ENCODE assay signal across 9 cellular contexts in the genomic region with DNA sequence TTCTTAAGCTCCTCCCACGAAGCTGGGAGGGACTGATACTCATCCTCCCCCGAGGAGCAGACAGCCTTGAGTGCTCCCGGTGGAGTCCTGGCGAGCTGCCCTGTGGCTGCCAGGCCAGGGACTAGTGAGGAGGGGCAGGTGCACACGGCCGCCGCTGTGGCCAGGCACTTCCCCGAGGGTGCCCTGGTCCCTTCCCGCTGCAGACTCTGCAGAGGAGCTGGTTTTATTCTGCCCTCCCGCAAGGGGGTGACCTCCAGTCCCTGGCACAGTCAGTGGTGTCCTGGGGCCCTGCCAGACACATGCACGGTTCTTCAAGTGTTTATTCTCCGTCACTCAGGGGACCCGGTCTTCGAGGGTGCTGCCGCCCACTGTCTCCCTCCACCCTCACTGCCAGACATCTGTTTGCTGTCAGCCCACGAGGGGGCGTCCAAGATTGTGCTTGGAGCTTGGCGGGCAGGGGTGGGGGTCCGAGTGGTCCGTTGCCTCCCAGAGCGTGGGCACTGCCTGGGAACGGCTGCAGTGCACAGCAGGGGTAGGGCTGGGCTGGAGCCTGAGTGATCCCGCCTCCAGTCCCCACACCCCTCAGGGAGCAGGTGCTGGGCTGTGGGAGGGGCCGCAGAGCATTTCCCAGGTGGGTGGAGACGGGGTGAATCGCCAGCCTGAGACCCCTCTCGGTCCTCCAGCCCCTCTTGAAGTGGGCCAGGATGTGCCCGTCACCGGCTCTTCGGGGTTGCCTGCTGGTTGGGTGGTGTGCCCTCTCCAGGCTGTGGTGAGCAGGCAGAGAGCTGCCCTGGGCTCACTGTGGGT. TPM values are rescaled to one million over a fixed set of nuclear protein-coding genes. Genes with fewer than 3 reads are reported as not detected.
A peak's percentile ranks its signal among the peaks of the same experiment; 100 is the strongest.
DNase-seq lines count a peak whose midpoint lies in the region; ATAC-seq, FAIRE-seq and TF ChIP-seq lines count a peak whose summit lies in the region.
"Had no signal": no experiment of that assay in that cellular context is flagged by ENCODE, and none has a peak within 500 bp of the region (broad histone marks: within the 10 kb centered on the region; RNA-seq: fewer than 3 reads in every experiment).

No MANE protein-coding gene starts in this region.

- H2BK5ac ChIP-seq in mesenchymal stem cell (ENCODE audit: low read depth, low read length, poor library complexity, severe bottlenecking): no peak overlapping the region

- H3K4me3 ChIP-seq in MG63 (no peak overlapping the region), bronchial epithelial cell (ENCODE audit: low read depth, low read length) (no peak overlapping the region), mesenchymal stem cell (ENCODE audit: insufficient read depth in 1 of 2, low read depth in 1 of 2, low read length in 2 of 2) (no peak overlapping the region)
- H3K4me3 ChIP-seq: skin epidermis had no signal

- H2BK15ac ChIP-seq in mesenchymal stem cell (ENCODE audit: low read depth, poor library complexity, severe bottlenecking): no peak overlapping the region

- no peak overlapping the region for H3K4me2 ChIP-seq in mesenchymal stem cell (ENCODE audit: low read length, poor library complexity, severe bottlenecking)

- H3K4me1 ChIP-seq in mesenchymal stem cell (ENCODE audit: control insufficient read depth, insufficient read depth, low read depth, low read length): peaks cover 35% of the 10 kb centered on the region

- H3K27ac ChIP-seq in mesenchymal stem cell (ENCODE audit: low read length, poor library complexity, severe bottlenecking): no peak overlapping the region
- H3K27ac ChIP-seq: skin epidermis had no signal

- no peak for FAIRE-seq in bronchial epithelial cell (lab: Jason Lieb, UNC)

- no peak overlapping the region for H4K91ac ChIP-seq in mesenchymal stem cell (ENCODE audit: low read length)

- no peak overlapping the region for H2AFZ ChIP-seq in mesenchymal stem cell (ENCODE audit: low read depth, low read length)

- no peak overlapping the region for H2BK12ac ChIP-seq in mesenchymal stem cell (ENCODE audit: low read length in 2 of 2)

- no peak overlapping the region for H3K23ac ChIP-seq in mesenchymal stem cell (ENCODE audit: low read length in 2 of 2)

- H2AK5ac ChIP-seq in mesenchymal stem cell (ENCODE audit: low read length, severe bottlenecking): no peak overlapping the region

- no peak overlapping the region for H4K8ac ChIP-seq in mesenchymal stem cell (ENCODE audit: low read length)

- TF ChIP-seq POLR2A in GM18505 (IDR thresholded peaks at IDR 0.05; ENCODE audit: borderline replicate concordance, extremely low read depth, insufficient read depth, insufficient read length): no peak

- in situ Hi-C loops in SK-MEL-5 (cut with HindIII; ENCODE audit: low pct_unique_long_range_greater_than_20kb, low sequenced_read_pairs): no loop called here

- no peak overlapping the region for H3K9ac ChIP-seq in mesenchymal stem cell (ENCODE audit: low read length)

- peak; percentile 22 for DNase-seq in EL
- DNase-seq in MG63: peak; percentile 42
- peak; percentile 50 for DNase-seq in SK-MEL-5 (ENCODE audit: low read depth, low spot score)
- DNase-seq in bronchial epithelial cell (ENCODE audit: low read depth): no peak
- DNase-seq in mesenchymal stem cell: peak; percentile 30
- no peak for DNase-seq in NOMO-1 treated with DMSO at 0.1 percent for 48 hours (lab: John Stamatoyannopoulos, UW; ENCODE audit: unreplicated experiment)

- 18% methylated on average over 27 of the region's 30 CpGs for WGBS in mesenchymal stem cell

- H3K14ac ChIP-seq in mesenchymal stem cell (ENCODE audit: low read length in 2 of 2): no peak overlapping the region

- H3K4ac ChIP-seq in mesenchymal stem cell (ENCODE audit: low read depth in 1 of 2, low read length in 2 of 2): no peak overlapping the region

- H3K27me3 ChIP-seq in MG63: no peaks in the 10 kb centered on the region
- H3K27me3 ChIP-seq in bronchial epithelial cell (ENCODE audit: control insufficient read depth, insufficient read depth, low read length): no peaks in the 10 kb centered on the region
- H3K27me3 ChIP-seq in mesenchymal stem cell (ENCODE audit: control insufficient read depth in 1 of 2, insufficient read depth in 1 of 2, low read length in 2 of 2): peaks cover 7 to 49% of the 10 kb centered on the region in 2 experiments

- H3K79me1 ChIP-seq in mesenchymal stem cell (replicated peaks; ENCODE audit: low read length, poor library complexity, severe bottlenecking): peaks cover 12% of the 10 kb centered on the region

- no peak overlapping the region for H3K18ac ChIP-seq in mesenchymal stem cell (ENCODE audit: low read depth in 1 of 2, low read length in 2 of 2)

- ATAC-seq in GM21576 (IDR thresholded peaks at IDR 0.05; ENCODE audit: unreplicated experiment) (no peak), GM18505 (IDR thresholded peaks at IDR 0.05; ENCODE audit: unreplicated experiment) (no peak)

- H3K36me3 ChIP-seq in MG63: no peaks in the 10 kb centered on the region; the same call in 1 of the 2 replicates
- no peaks in the 10 kb centered on the region for H3K36me3 ChIP-seq in bronchial epithelial cell (ENCODE audit: control insufficient read depth, insufficient read depth, low read length)
- H3K36me3 ChIP-seq in mesenchymal stem cell (ENCODE audit: control insufficient read depth in 1 of 2, insufficient read depth in 2 of 2, low read depth in 1 of 2, low read length in 2 of 2): no peaks in the 10 kb centered on the region

- no peak overlapping the region for H2BK120ac ChIP-seq in mesenchymal stem cell (ENCODE audit: low read depth, low read length)

- TF ChIP-seq CTCF in bronchial epithelial cell (IDR thresholded peaks at IDR 0.05; ENCODE audit: insufficient read depth, low read length, severe bottlenecking): peak; percentile 59

- H3K9me3 ChIP-seq in MG63 (no peaks in the 10 kb centered on the region), mesenchymal stem cell (ENCODE audit: control insufficient read depth, low read length) (no peaks in the 10 kb centered on the region)

RNA-seq across cellular contexts. Expression of a gene that starts 3.1 kb away (rescaled TPM):
- 1.3 and 6.0 TPM in 2 replicates for total RNA-seq in MG63 (2014; rRNA removed; shearing (Covaris generic); ENCODE audit: low replicate concordance)
- total RNA-seq in SK-MEL-5 (2014; rRNA removed; shearing (Covaris generic)): 2.9 TPM in 2 replicates
- polyA plus RNA-seq in SK-MEL-5 (2015; cell fraction: cytosol; rRNA removed): 6.1 and 9.5 TPM in 2 replicates
- 8.1 and 8.6 TPM in 2 replicates for polyA plus RNA-seq in SK-MEL-5 (2015; cell fraction: nucleus; rRNA removed)
- 0.51 and 1.3 TPM in 2 replicates for total RNA-seq in bronchial epithelial cell
- polyA plus RNA-seq in mesenchymal stem cell (2013, experiment 1 of 2): 5.4 TPM
- polyA plus RNA-seq in mesenchymal stem cell (2013, experiment 2 of 2): 5.4 TPM

RNA-seq across cellular contexts. Expression of a gene that starts 17.2 kb away (rescaled TPM):
- not detected in 2 replicates for total RNA-seq in MG63 (2014; rRNA removed; shearing (Covaris generic); ENCODE audit: low replicate concordance)
- total RNA-seq in SK-MEL-5 (2014; rRNA removed; shearing (Covaris generic)): 0.03 TPM in 1 of 2 replicates, not detected in the other
- polyA plus RNA-seq in SK-MEL-5 (2015; cell fraction: cytosol; rRNA removed): 0.03 TPM in 1 of 2 replicates, not detected in the other
- not detected in 2 replicates for polyA plus RNA-seq in SK-MEL-5 (2015; cell fraction: nucleus; rRNA removed)
- under 0.01 and 1.0 TPM in 2 replicates for total RNA-seq in bronchial epithelial cell
- polyA plus RNA-seq in mesenchymal stem cell (2013, experiment 1 of 2): not detected
- polyA plus RNA-seq in mesenchymal stem cell (2013, experiment 2 of 2): not detected

RNA-seq across cellular contexts. Expression of a gene that starts 23.2 kb away (rescaled TPM):
- 2,164 and 3,269 TPM in 2 replicates for total RNA-seq in MG63 (2014; rRNA removed; shearing (Covaris generic); ENCODE audit: low replicate concordance)
- 1,088 and 1,497 TPM in 2 replicates for total RNA-seq in SK-MEL-5 (2014; rRNA removed; shearing (Covaris generic))
- polyA plus RNA-seq in SK-MEL-5 (2015; cell fraction: cytosol; rRNA removed): 2,008 and 2,458 TPM in 2 replicates
- polyA plus RNA-seq in SK-MEL-5 (2015; cell fraction: nucleus; rRNA removed): 362 and 423 TPM in 2 replicates
- total RNA-seq in bronchial epithelial cell: 1,471 and 1,737 TPM in 2 replicates
- polyA plus RNA-seq in mesenchymal stem cell (2013, experiment 1 of 2): 2,383 TPM
- 2,319 TPM for polyA plus RNA-seq in mesenchymal stem cell (2013, experiment 2 of 2)

RNA-seq across cellular contexts. Expression of a gene that starts 43.0 kb away (rescaled TPM):
- 12.8 and 22.2 TPM in 2 replicates for total RNA-seq in MG63 (2014; rRNA removed; shearing (Covaris generic); ENCODE audit: low replicate concordance)
- 4.1 and 6.8 TPM in 2 replicates for total RNA-seq in SK-MEL-5 (2014; rRNA removed; shearing (Covaris generic))
- polyA plus RNA-seq in SK-MEL-5 (2015; cell fraction: cytosol; rRNA removed): 20.9 and 24.3 TPM in 2 replicates
- 103 and 129 TPM in 2 replicates for polyA plus RNA-seq in SK-MEL-5 (2015; cell fraction: nucleus; rRNA removed)
- total RNA-seq in bronchial epithelial cell: 61.6 and 99.5 TPM in 2 replicates
- 70.0 TPM for polyA plus RNA-seq in mesenchymal stem cell (2013, experiment 1 of 2)
- polyA plus RNA-seq in mesenchymal stem cell (2013, experiment 2 of 2): 65.1 TPM

Comparison
In these comparisons a context has a peak if more than half of its experiments do, and no peak if none do; other contexts are left out.
1. DNase-seq: peak in EL (single experiment), MG63 (single experiment), SK-MEL-5 (single experiment) and mesenchymal stem cell (single experiment); none in bronchial epithelial cell (single experiment) and NOMO-1 treated with DMSO at 0.1 percent for 48 hours (single experiment).